Comparison of ENCODE assay signal across 1 cellular context in the genomic region with DNA sequence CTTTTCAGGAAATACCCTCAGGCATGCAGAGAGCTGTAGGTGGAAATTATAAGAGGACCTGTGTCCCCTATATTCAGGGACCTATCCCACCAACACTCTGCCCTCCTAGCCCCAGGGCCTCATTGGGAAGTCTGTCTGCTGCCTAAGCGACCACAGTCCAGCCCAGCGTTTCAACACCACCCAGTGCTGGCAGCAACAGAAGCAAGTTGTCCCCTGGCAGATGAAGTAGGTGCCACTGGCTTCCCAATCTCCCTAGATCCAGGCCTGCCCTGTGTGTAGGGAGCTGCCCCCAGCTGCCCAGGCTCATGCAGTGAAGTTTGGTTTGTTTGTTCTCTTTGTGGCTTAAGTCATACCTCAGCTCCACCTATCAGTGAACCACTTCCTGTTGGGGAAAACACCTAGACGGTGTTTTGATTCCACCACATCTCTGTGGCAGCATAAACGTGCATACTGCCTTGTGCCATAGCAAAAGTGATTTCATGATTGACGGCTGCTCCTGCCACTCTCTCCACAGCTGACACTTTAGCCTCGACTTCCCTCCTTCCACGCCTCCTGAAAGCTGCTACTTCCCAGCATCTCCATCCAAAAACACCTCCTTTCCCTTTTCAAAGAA.
TF ChIP-seq lines count a peak whose summit lies in the region.

No MANE protein-coding gene starts in this region.

TF ChIP-seq in WTC11, 78 proteins besides CTCF, POLR2A, EP300 and RAD21 (continued from another document):
- TF ChIP-seq, protein P1, sequence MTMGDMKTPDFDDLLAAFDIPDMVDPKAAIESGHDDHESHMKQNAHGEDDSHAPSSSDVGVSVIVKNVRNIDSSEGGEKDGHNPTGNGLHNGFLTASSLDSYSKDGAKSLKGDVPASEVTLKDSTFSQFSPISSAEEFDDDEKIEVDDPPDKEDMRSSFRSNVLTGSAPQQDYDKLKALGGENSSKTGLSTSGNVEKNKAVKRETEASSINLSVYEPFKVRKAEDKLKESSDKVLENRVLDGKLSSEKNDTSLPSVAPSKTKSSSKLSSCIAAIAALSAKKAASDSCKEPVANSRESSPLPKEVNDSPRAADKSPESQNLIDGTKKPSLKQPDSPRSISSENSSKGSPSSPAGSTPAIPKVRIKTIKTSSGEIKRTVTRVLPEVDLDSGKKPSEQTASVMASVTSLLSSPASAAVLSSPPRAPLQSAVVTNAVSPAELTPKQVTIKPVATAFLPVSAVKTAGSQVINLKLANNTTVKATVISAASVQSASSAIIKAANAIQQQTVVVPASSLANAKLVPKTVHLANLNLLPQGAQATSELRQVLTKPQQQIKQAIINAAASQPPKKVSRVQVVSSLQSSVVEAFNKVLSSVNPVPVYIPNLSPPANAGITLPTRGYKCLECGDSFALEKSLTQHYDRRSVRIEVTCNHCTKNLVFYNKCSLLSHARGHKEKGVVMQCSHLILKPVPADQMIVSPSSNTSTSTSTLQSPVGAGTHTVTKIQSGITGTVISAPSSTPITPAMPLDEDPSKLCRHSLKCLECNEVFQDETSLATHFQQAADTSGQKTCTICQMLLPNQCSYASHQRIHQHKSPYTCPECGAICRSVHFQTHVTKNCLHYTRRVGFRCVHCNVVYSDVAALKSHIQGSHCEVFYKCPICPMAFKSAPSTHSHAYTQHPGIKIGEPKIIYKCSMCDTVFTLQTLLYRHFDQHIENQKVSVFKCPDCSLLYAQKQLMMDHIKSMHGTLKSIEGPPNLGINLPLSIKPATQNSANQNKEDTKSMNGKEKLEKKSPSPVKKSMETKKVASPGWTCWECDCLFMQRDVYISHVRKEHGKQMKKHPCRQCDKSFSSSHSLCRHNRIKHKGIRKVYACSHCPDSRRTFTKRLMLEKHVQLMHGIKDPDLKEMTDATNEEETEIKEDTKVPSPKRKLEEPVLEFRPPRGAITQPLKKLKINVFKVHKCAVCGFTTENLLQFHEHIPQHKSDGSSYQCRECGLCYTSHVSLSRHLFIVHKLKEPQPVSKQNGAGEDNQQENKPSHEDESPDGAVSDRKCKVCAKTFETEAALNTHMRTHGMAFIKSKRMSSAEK (CRISPR knock-in tag; IDR thresholded peaks at IDR 0.05; ENCODE audit: borderline replicate concordance): no peak
- TF ChIP-seq CBFB (CRISPR knock-in tag; IDR thresholded peaks at IDR 0.05; ENCODE audit: low read depth) (no peak), FOXK1 (CRISPR knock-in tag; IDR thresholded peaks at IDR 0.05) (no peak), TEAD1 (CRISPR knock-in tag; IDR thresholded peaks at IDR 0.05) (no peak), NR3C1 (CRISPR knock-in tag; conservative IDR thresholded peaks at IDR 0.05; ENCODE audit: low read depth) (no peak), SOX15 (CRISPR knock-in tag; IDR thresholded peaks at IDR 0.05) (no peak), GABPB1 (CRISPR knock-in tag; IDR thresholded peaks at IDR 0.05) (no peak), SMAD3 (CRISPR knock-in tag; IDR thresholded peaks at IDR 0.05; ENCODE audit: borderline replicate concordance) (no peak), TP53 (CRISPR knock-in tag; IDR thresholded peaks at IDR 0.05) (no peak), ZNF671 (CRISPR knock-in tag; IDR thresholded peaks at IDR 0.05) (no peak)
- TF ChIP-seq, protein P2, sequence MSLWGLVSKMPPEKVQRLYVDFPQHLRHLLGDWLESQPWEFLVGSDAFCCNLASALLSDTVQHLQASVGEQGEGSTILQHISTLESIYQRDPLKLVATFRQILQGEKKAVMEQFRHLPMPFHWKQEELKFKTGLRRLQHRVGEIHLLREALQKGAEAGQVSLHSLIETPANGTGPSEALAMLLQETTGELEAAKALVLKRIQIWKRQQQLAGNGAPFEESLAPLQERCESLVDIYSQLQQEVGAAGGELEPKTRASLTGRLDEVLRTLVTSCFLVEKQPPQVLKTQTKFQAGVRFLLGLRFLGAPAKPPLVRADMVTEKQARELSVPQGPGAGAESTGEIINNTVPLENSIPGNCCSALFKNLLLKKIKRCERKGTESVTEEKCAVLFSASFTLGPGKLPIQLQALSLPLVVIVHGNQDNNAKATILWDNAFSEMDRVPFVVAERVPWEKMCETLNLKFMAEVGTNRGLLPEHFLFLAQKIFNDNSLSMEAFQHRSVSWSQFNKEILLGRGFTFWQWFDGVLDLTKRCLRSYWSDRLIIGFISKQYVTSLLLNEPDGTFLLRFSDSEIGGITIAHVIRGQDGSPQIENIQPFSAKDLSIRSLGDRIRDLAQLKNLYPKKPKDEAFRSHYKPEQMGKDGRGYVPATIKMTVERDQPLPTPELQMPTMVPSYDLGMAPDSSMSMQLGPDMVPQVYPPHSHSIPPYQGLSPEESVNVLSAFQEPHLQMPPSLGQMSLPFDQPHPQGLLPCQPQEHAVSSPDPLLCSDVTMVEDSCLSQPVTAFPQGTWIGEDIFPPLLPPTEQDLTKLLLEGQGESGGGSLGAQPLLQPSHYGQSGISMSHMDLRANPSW (CRISPR knock-in tag; conservative IDR thresholded peaks at IDR 0.05; ENCODE audit: low read depth): no peak
- TF ChIP-seq, protein P3, sequence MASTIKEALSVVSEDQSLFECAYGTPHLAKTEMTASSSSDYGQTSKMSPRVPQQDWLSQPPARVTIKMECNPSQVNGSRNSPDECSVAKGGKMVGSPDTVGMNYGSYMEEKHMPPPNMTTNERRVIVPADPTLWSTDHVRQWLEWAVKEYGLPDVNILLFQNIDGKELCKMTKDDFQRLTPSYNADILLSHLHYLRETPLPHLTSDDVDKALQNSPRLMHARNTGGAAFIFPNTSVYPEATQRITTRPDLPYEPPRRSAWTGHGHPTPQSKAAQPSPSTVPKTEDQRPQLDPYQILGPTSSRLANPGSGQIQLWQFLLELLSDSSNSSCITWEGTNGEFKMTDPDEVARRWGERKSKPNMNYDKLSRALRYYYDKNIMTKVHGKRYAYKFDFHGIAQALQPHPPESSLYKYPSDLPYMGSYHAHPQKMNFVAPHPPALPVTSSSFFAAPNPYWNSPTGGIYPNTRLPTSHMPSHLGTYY (CRISPR knock-in tag; IDR thresholded peaks at IDR 0.05): no peak
